7 cellular contexts compared by ENCODE assay signal in genomic region chr6:134099770-134100169, GRCh38. TPM values are rescaled to one million over a fixed set of nuclear protein-coding genes. Genes with fewer than 3 reads are reported as not detected.
"Had no signal": no experiment of that assay in that cellular context is flagged by ENCODE, and none has a peak within 500 bp of the region (broad histone marks: within the 10 kb centered on the region; RNA-seq: fewer than 3 reads in every experiment).

No MANE protein-coding gene starts in this region.

- H3K4me1 Mint-ChIP-seq: GM23338, H9, IgD-negative memory B cell had no signal

- H3K4me2 ChIP-seq: GM23338 had no signal

- H3K4me3 Mint-ChIP-seq: GM23338, H9, IgD-negative memory B cell had no signal

- H3K27ac Mint-ChIP-seq: GM23338, IgD-negative memory B cell had no signal

- DNase-seq: H9, HCEC 1CT had no signal

- ATAC-seq: GM23338 had no signal

- H2AFZ ChIP-seq: GM23338 had no signal

- H3K9me3 Mint-ChIP-seq: GM23338 had no signal

- FAIRE-seq: H1, H54, HTR-8/SVneo had no signal

- H3K4me3 ChIP-seq: GM23338 had no signal

RNA-seq across cellular contexts. Expression of gene SLC2A12, which starts 47.3 kb away (rescaled TPM):
- polyA plus RNA-seq: IgD-negative memory B cell had no signal
